Comparison of ENCODE assay signal across 8 cellular contexts in the genomic region with DNA sequence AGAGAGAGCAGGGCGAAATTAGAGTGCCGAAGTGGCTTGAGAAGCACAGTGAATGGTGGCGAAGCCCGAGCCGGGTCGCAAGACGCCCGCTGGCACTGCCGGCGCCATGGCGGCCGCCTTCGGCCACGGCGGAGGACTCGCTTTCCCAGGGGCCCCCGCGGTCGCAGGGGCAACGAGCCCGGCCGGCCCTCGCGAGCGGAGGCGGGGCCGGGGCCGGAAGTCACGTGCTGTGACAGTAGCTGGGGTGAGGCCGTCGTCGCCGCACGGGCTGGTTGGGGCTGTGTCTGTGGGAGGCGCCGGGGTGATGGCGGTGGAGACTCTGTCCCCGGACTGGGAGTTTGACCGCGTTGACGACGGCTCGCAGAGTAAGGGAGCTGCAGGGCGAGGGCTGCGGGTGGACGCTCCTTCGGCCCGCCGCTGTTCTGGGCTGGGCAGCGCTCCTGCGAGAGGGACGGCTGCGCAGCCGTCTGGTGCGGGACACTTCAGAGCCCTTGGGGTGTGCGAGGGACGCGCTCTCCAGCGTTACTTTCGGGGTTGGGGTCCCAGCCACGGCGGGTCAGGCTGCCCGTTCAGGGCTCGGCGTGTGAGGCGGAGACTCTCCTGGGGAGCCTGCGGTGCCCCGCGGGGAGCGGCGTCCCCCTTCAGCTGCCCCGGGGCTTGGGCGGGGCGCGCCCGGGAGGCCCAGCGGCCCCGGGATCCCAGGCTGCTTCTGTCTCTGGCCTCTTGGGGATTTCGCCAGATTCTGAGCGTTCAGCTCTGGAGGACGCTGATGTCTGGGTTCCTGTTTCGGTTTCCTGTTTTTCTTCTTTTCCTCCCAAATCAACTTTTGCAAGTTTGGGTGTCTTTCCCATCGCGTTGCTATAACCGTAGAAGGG. TPM values are rescaled to one million over a fixed set of nuclear protein-coding genes. Genes with fewer than 3 reads are reported as not detected.
DNase-seq lines count a peak whose midpoint lies in the region; TF ChIP-seq lines count a peak whose summit lies in the region.

Gene WASHC4, plus strand, starts transcription at position 235 of the 875 bp plus-strand sequence. Its CDS starts 70 bp downstream, at position 305.

- H2BK12ac ChIP-seq in H9 (ENCODE audit: insufficient read length, low read depth, low read length) = no peak within 1 kb of the TSS

- no peak within 1 kb of the TSS for H4K91ac ChIP-seq in H9 (ENCODE audit: insufficient read length, low read depth, low read length)

- H3T11ph ChIP-seq in H9 (ENCODE audit: low read length) = no peak within 1 kb of the TSS

- H3K4me2 ChIP-seq in H9 (ENCODE audit: insufficient read depth, insufficient read length, low read length) = peak within 1 kb of the TSS; percentile 79

- H3K27me3 ChIP-seq in H9 (ENCODE audit: insufficient read depth, low read length) (no peaks in the 10 kb centered on the region), MG63 (no peaks in the 10 kb centered on the region)

- H2AFZ ChIP-seq in H9 (ENCODE audit: low read length) = no peak within 1 kb of the TSS

- H3K23ac ChIP-seq in H9 (ENCODE audit: insufficient read length, low read depth, low read length) = no peak within 1 kb of the TSS

- DNase-seq in H9 (peak; percentile 96), MG63 (peak; percentile 94), SHP77 (lab: John Stamatoyannopoulos, UW) (peak; percentile 82 to 92), fibroblast of pulmonary artery (ENCODE audit: low read depth) (peak; percentile 91)
- peak; percentile 91 for DNase-seq in activated effector memory CD4-positive, alpha-beta T cell treated with Interleukin-2 at 50 U/mL for 16 hours

- H2BK20ac ChIP-seq in H9 (ENCODE audit: low read depth, low read length, poor library complexity, severe bottlenecking) = no peak within 1 kb of the TSS

- peak within 1 kb of the TSS; percentile 77 for H3K14ac ChIP-seq in H9 (ENCODE audit: insufficient read depth, low read length)

- H3K4me3 ChIP-seq in MG63 (peak within 1 kb of the TSS; percentile 90), fibroblast of pulmonary artery (replicated peaks; ENCODE audit: low read depth, low read length) (peak within 1 kb of the TSS; percentile 87)

- H3K27ac Mint-ChIP-seq in H9 (peak within 1 kb of the TSS; percentile 86 to 99 (median 98); a peak in 6 of 7 replicates), nephron (peak within 1 kb of the TSS; percentile 92 to 99 (median 98))
- H3K27ac Mint-ChIP-seq in stimulated activated naive CD8-positive, alpha-beta T cell treated with anti-CD3 and anti-CD28 coated beads, Interleukin-15, Interleukin-2, amounts not matched to agents 100 ng/mL and 50 ng/mL, for 24 hours = peak within 1 kb of the TSS; percentile 91

- H3K9ac ChIP-seq in ES-I3 (ENCODE audit: low read depth, low read length) (peak within 1 kb of the TSS; percentile 65), H9 (ENCODE audit: extremely low read depth, insufficient read length, low read length) (peak within 1 kb of the TSS; percentile 76)

- H4K5ac ChIP-seq in H9 (ENCODE audit: insufficient read length, low read depth, low read length) = peak within 1 kb of the TSS; percentile 53

- H3K18ac ChIP-seq in H9 (ENCODE audit: insufficient read length, low read depth, low read length) = peak within 1 kb of the TSS; percentile 76

- H3K27ac ChIP-seq in H9 (ENCODE audit: insufficient read length, low read depth, low read length) = peak within 1 kb of the TSS; percentile 7

- no peaks in the 10 kb centered on the region for H3K79me1 ChIP-seq in H9 (ENCODE audit: insufficient read depth, low read depth, low read length, poor library complexity, severe bottlenecking)

- no peak within 1 kb of the TSS for H2BK120ac ChIP-seq in H9 (ENCODE audit: low read depth, low read length, poor library complexity, severe bottlenecking)

- peaks cover 8 to 11% (median 9%) of the 10 kb centered on the region in 3 experiments for H3K36me3 Mint-ChIP-seq in H9 (ENCODE audit: insufficient read depth in 1 of 3, low read depth in 3 of 3)
- H3K36me3 Mint-ChIP-seq in nephron (ENCODE audit: low read depth) = peaks cover 16% of the 10 kb centered on the region
- peaks cover 15% of the 10 kb centered on the region for H3K36me3 Mint-ChIP-seq in stimulated activated naive CD8-positive, alpha-beta T cell treated with anti-CD3 and anti-CD28 coated beads, Interleukin-15, Interleukin-2, amounts not matched to agents 100 ng/mL and 50 ng/mL, for 24 hours (ENCODE audit: low read depth)

- H3K9me3 ChIP-seq in ES-I3 (ENCODE audit: control insufficient read depth, insufficient read depth, low read length) (no peaks in the 10 kb centered on the region), H9 (ENCODE audit: control insufficient read depth, low read depth, low read length) (no peaks in the 10 kb centered on the region), MG63 (no peaks in the 10 kb centered on the region)

- H3K56ac ChIP-seq in H9 (ENCODE audit: insufficient read length, low read depth, low read length) = no peak within 1 kb of the TSS

- no peak within 1 kb of the TSS for H2BK5ac ChIP-seq in H9 (ENCODE audit: insufficient read length, low read length)

- H3K4ac ChIP-seq in H9 (ENCODE audit: low read depth, low read length) = no peak within 1 kb of the TSS

- H3K4me1 Mint-ChIP-seq in H9 = peaks cover 38 to 42% of the 10 kb centered on the region in 2 experiments
- peaks cover 33% of the 10 kb centered on the region for H3K4me1 Mint-ChIP-seq in nephron
- H3K4me1 Mint-ChIP-seq in stimulated activated naive CD8-positive, alpha-beta T cell treated with anti-CD3 and anti-CD28 coated beads, Interleukin-15, Interleukin-2, amounts not matched to agents 100 ng/mL and 50 ng/mL, for 24 hours (ENCODE audit: low read depth) = peaks cover 45% of the 10 kb centered on the region

- no peaks in the 10 kb centered on the region; the same call in 1 of the 2 replicates for H3K36me3 ChIP-seq in ES-I3 (ENCODE audit: insufficient read depth, low read length)
- peaks cover 20% of the 10 kb centered on the region for H3K36me3 ChIP-seq in MG63

- H3K23me2 ChIP-seq in H9 (ENCODE audit: insufficient read length, low read depth, low read length, poor library complexity, severe bottlenecking) = peaks cover 5% of the 10 kb centered on the region

- no peaks in the 10 kb centered on the region; the same call in 1 of the 2 replicates for H3K27me3 Mint-ChIP-seq in H9 (ENCODE audit: low read depth)
- no peaks in the 10 kb centered on the region for H3K27me3 Mint-ChIP-seq in nephron (ENCODE audit: low read depth)
- H3K27me3 Mint-ChIP-seq in stimulated activated naive CD8-positive, alpha-beta T cell treated with anti-CD3 and anti-CD28 coated beads, Interleukin-15, Interleukin-2, amounts not matched to agents 100 ng/mL and 50 ng/mL, for 24 hours = peaks cover 15% of the 10 kb centered on the region

- H4K20me1 ChIP-seq in H9 (ENCODE audit: control insufficient read depth, insufficient read depth, insufficient read length) = no peaks in the 10 kb centered on the region

- H3K4me3 Mint-ChIP-seq in H9 = peak within 1 kb of the TSS; percentile 94 to 95
- H3K4me3 Mint-ChIP-seq in nephron = peak within 1 kb of the TSS; percentile 91 to 99 (median 97)
- H3K4me3 Mint-ChIP-seq in stimulated activated naive CD8-positive, alpha-beta T cell treated with anti-CD3 and anti-CD28 coated beads, Interleukin-15, Interleukin-2, amounts not matched to agents 100 ng/mL and 50 ng/mL, for 24 hours = peak within 1 kb of the TSS; percentile 90

- TF ChIP-seq CTCF in H9 (conservative IDR thresholded peaks at IDR 0.05) (no peak), fibroblast of pulmonary artery (IDR thresholded peaks at IDR 0.05; ENCODE audit: low read length, missing control alignments) (no peak), nephron (IDR thresholded peaks at IDR 0.05; ENCODE audit: unreplicated experiment in 3 of 3) (no peak)

- no peak within 1 kb of the TSS for H4K8ac ChIP-seq in H9 (replicated peaks; ENCODE audit: insufficient read length, low read depth, low read length)

- no peaks in the 10 kb centered on the region for H3K4me1 ChIP-seq in ES-I3 (ENCODE audit: insufficient read depth, low read length)
- no peaks in the 10 kb centered on the region; the same call in 1 of the 2 replicates for H3K4me1 ChIP-seq in H9 (ENCODE audit: insufficient read depth, low read length)

- peaks cover 19% of the 10 kb centered on the region; the same call in 1 of the 2 replicates for H3K79me2 ChIP-seq in H9 (ENCODE audit: insufficient read depth, low read length)

- no peak within 1 kb of the TSS for H2AK5ac ChIP-seq in H9 (ENCODE audit: insufficient read length, low read length)

- H2BK15ac ChIP-seq in H9 (ENCODE audit: low read depth, low read length) = no peak within 1 kb of the TSS

- no CpG with 5 or more reads among the region's 85 CpGs for WGBS in H9 (ENCODE audit: extremely low coverage, insufficient read length, low lambda C conversion rate)

- peaks cover 2 to 5% of the 10 kb centered on the region in 2 experiments; a peak in 2 of 5 replicates for H3K9me3 Mint-ChIP-seq in H9
- H3K9me3 Mint-ChIP-seq in nephron = no peaks in the 10 kb centered on the region
- H3K9me3 Mint-ChIP-seq in stimulated activated naive CD8-positive, alpha-beta T cell treated with anti-CD3 and anti-CD28 coated beads, Interleukin-15, Interleukin-2, amounts not matched to agents 100 ng/mL and 50 ng/mL, for 24 hours = peaks cover 4% of the 10 kb centered on the region

RNA-seq across cellular contexts. Expression of gene WASHC4, which starts in this region (rescaled TPM):
- total RNA-seq in H9 (2021) = 41.2 and 45.3 TPM in 2 replicates
- total RNA-seq in MG63 (2014; rRNA removed; shearing (Covaris generic); ENCODE audit: low replicate concordance) = 28.3 and 33.1 TPM in 2 replicates

Comparison
In these comparisons a context has a peak if more than half of its experiments do, and no peak if none do; other contexts are left out.
1. Peak in every context shown above with its lines: DNase-seq, H3K4me3 ChIP-seq and H3K27ac ChIP-seq.